ENCODE assay signal across 9 cellular contexts in the genomic region with DNA sequence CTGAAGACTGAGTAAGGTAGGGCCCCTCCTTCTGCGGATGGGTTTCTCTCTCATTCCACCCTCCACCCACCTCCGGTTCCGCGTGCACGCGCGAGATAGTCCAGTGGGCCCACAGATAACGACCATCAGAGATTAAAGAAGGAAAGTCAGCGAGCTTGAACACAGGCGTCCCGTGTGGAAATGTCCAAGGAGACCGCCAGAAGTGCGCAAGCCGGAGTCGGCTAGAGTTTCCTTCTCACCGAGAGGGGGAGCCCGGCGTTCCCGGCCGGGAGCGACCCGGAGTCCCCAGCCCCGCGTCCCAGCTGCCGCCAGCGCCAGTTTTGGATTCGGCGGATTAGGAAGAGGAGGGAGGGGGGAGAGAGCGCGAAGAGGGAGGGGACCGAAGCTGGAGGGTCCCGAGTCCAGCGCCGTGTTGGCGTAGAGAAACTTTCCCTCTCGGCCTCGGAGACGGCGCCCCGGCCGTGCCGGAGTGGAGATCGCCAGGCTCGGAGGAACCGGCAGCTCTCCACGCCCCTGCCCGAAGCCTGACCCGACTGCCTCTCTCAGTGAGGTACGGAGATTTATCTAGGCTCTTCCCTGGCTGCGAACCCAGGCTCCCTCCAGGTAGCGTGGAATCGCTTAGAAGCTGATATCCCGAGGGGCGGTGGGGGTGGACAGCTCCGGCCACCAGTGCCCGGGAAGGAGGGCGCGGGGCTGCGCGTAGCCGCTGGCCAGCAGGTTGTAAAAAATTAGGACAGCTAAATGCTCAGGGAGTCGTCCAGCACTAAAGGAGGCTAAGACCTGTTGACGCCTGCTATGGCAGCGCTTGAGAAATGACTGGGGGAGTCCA. TPM values are rescaled to one million over a fixed set of nuclear protein-coding genes. Genes with fewer than 3 reads are reported as not detected.
DNase-seq lines count a peak whose midpoint lies in the region; ATAC-seq, FAIRE-seq and TF ChIP-seq lines count a peak whose summit lies in the region.
"Had no signal": no experiment of that assay in that cellular context is flagged by ENCODE, and none has a peak within 500 bp of the region (broad histone marks: within the 10 kb centered on the region; RNA-seq: fewer than 3 reads in every experiment).

A gene with protein sequence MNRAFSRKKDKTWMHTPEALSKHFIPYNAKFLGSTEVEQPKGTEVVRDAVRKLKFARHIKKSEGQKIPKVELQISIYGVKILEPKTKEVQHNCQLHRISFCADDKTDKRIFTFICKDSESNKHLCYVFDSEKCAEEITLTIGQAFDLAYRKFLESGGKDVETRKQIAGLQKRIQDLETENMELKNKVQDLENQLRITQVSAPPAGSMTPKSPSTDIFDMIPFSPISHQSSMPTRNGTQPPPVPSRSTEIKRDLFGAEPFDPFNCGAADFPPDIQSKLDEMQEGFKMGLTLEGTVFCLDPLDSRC (plus strand): TSS at position 258 of the 829 bp plus-strand sequence. CDS start 185,829 bp downstream, outside the sequence.

- FAIRE-seq in HepG2 (lab: Jason Lieb, UNC), result no peak

- no peaks in the 10 kb centered on the region for H3K36me3 ChIP-seq in SK-N-SH (replicated peaks in 1 of 2; ENCODE audit: control insufficient read depth in 1 of 2, insufficient read depth in 2 of 2, low read length in 1 of 2)
- no peaks in the 10 kb centered on the region for H3K36me3 ChIP-seq in ectodermal cell (ENCODE audit: control insufficient read depth, insufficient read depth, low read length)
- no peaks in the 10 kb centered on the region for H3K36me3 ChIP-seq in HepG2 (replicated peaks in 1 of 2; ENCODE audit: control insufficient read depth in 1 of 2, insufficient read depth in 2 of 2, low read length in 2 of 2)
- no peaks in the 10 kb centered on the region for H3K36me3 ChIP-seq in subcutaneous abdominal adipose tissue (ENCODE audit: control insufficient read depth in 5 of 5, insufficient read depth in 5 of 5, low read length in 5 of 5)

- H3K4me2 ChIP-seq in SK-N-SH, result peak within 1 kb of the TSS; percentile 90
- peak within 1 kb of the TSS; percentile 80 for H3K4me2 ChIP-seq in HepG2 (ENCODE audit: low read depth, low read length)

- CTCF ChIA-PET in SK-N-SH (lab: Yijun Ruan, JAX), result interaction anchor here (0.6 to 4.9 kb wide), 36 partner anchors 9 to 1120 kb away, joined by 3 to 36 read pairs (median 4); no protein-coding TSS in a partner anchor
- CTCF ChIA-PET in HepG2 (lab: Yijun Ruan, JAX; ENCODE audit: low intra/inter-chr PET ratio, low total read pairs), result interaction anchor here (1.3 kb wide), 1 partner anchor 78 kb away, joined by 5 read pairs; no protein-coding TSS in a partner anchor

- H3K4me1 ChIP-seq in SK-N-SH (ENCODE audit: control insufficient read depth in 1 of 2, insufficient read depth in 2 of 2, low read depth in 1 of 2, low read length in 1 of 2), result peaks cover 2 to 5% of the 10 kb centered on the region in 2 experiments; a peak in 2 of 4 replicates
- H3K4me1 ChIP-seq in ectodermal cell (ENCODE audit: control insufficient read depth, insufficient read depth, low read length), result no peaks in the 10 kb centered on the region
- peaks cover 13% of the 10 kb centered on the region for H3K4me1 ChIP-seq in HepG2 (ENCODE audit: insufficient read depth, low read length)
- H3K4me1 ChIP-seq in subcutaneous abdominal adipose tissue (ENCODE audit: control insufficient read depth in 5 of 5, insufficient read depth in 5 of 5, low read length in 5 of 5), result peaks cover 0 to 33% (median 30%) of the 10 kb centered on the region in 5 donors

- intact Hi-C loops in HepG2 (cut with micrococcal nuclease; ENCODE audit: unreplicated experiment), result loop anchor here (5.0 kb wide), 1 partner anchor 75 kb away; no protein-coding TSS in a partner anchor

- H2AFZ ChIP-seq in SK-N-SH (ENCODE audit: low read depth) (peak within 1 kb of the TSS; percentile 75), HepG2 (ENCODE audit: low read length) (peak within 1 kb of the TSS; percentile 17)

- WGBS in SK-N-SH (ENCODE audit: low lambda C conversion rate), result 1% methylated on average over 44 of the region's 64 CpGs
- 0% methylated on average over 64 of the region's 64 CpGs for WGBS in ectodermal cell, 2 experiments
- 16% methylated on average over 59 of the region's 64 CpGs for WGBS in HepG2 (ENCODE audit: low lambda C conversion rate)

- H3K4me3 ChIP-seq in SK-N-SH (ENCODE audit: low read depth in 2 of 2, low read length in 1 of 2), result peak within 1 kb of the TSS; percentile 88 to 97
- peak within 1 kb of the TSS; percentile 88 for H3K4me3 ChIP-seq in ectodermal cell (ENCODE audit: insufficient read depth, low read depth, low read length)
- H3K4me3 ChIP-seq in HepG2 (replicated peaks in 1 of 3; ENCODE audit: insufficient read depth in 1 of 3, low read depth in 2 of 3, low read length in 3 of 3), result peak within 1 kb of the TSS; percentile 52 to 70 (median 54)
- peak within 1 kb of the TSS; percentile 89 to 97 (median 91) for H3K4me3 ChIP-seq in subcutaneous abdominal adipose tissue (ENCODE audit: low read depth in 1 of 5, low read length in 5 of 5)

- BruUV-seq in HepG2 (replicated peaks; lab: Mats Ljungman, UMichigan), result no TSS peak

- peaks cover 22% of the 10 kb centered on the region for H3F3A ChIP-seq in SK-N-SH (replicated peaks; ENCODE audit: insufficient read depth)

- TF ChIP-seq CTCF in SK-N-SH (IDR thresholded peaks at IDR 0.05) (peak; percentile 73), HepG2 (CRISPR knock-in tag; IDR thresholded peaks at IDR 0.05) (peak; percentile 71)

- no peaks in the 10 kb centered on the region for H3K27me3 ChIP-seq in SK-N-SH (ENCODE audit: insufficient read depth)
- H3K27me3 ChIP-seq in ectodermal cell (ENCODE audit: control insufficient read depth, insufficient read depth, low read length, poor library complexity, severe bottlenecking), result no peaks in the 10 kb centered on the region
- peaks cover 0 to 28% of the 10 kb centered on the region in 2 experiments; a peak in 4 of 5 replicates for H3K27me3 ChIP-seq in HepG2 (ENCODE audit: control insufficient read depth in 1 of 2, insufficient read depth in 2 of 2, low read length in 2 of 2)
- no peaks in the 10 kb centered on the region for H3K27me3 ChIP-seq in subcutaneous abdominal adipose tissue (ENCODE audit: control insufficient read depth in 5 of 5, insufficient read depth in 4 of 5, low read length in 5 of 5)

- ATAC-seq in HepG2 (peak; percentile 99), GM21390 (IDR thresholded peaks at IDR 0.05; ENCODE audit: unreplicated experiment) (no peak), HG03460 (IDR thresholded peaks at IDR 0.05; ENCODE audit: unreplicated experiment) (no peak)

- H3K9me2 ChIP-seq in SK-N-SH, result no peaks in the 10 kb centered on the region

- H3K27ac ChIP-seq in SK-N-SH (ENCODE audit: low read depth in 2 of 2, low read length in 1 of 2) (peak within 1 kb of the TSS; percentile 88 to 99), ectodermal cell (ENCODE audit: insufficient read depth, low read depth, low read length, poor library complexity, severe bottlenecking) (peak within 1 kb of the TSS; percentile 91), HepG2 (ENCODE audit: extremely low read length, insufficient read depth, low read length) (no peak within 1 kb of the TSS), subcutaneous abdominal adipose tissue (ENCODE audit: low read depth, low read length) (peak within 1 kb of the TSS; percentile 91)

- peak within 1 kb of the TSS; percentile 91 for H3K9ac ChIP-seq in SK-N-SH
- no peak within 1 kb of the TSS for H3K9ac ChIP-seq in HepG2 (ENCODE audit: insufficient read depth, low read depth, low read length)
- peak within 1 kb of the TSS; percentile 44 to 92 (median 84) for H3K9ac ChIP-seq in subcutaneous abdominal adipose tissue (ENCODE audit: low read length in 5 of 5)

- TF ChIP-seq RAD21 in SK-N-SH (IDR thresholded peaks at IDR 0.05; ENCODE audit: low read length) (peak; percentile 66), HepG2 (CRISPR knock-in tag; IDR thresholded peaks at IDR 0.05) (0 out of 2 replicates have a peak, but pooled peaks have one; percentile 32)

- TF ChIP-seq EP300 in SK-N-SH (IDR thresholded peaks at IDR 0.05; ENCODE audit: borderline replicate concordance in 1 of 2, low read depth in 1 of 2, low read length in 1 of 2) (no peak; a peak in 1 of 4 replicates), HepG2 (IDR thresholded peaks at IDR 0.05; ENCODE audit: low read depth in 2 of 2, low read length in 2 of 2) (no peak), HepG2 (CRISPR knock-in tag; IDR thresholded peaks at IDR 0.05; ENCODE audit: borderline replicate concordance) (no peak)

- DNase-seq in DMS 273 (lab: John Stamatoyannopoulos, UW; ENCODE audit: unreplicated experiment), result peak; percentile 93
- peak; percentile 39 for DNase-seq in HT-29 (ENCODE audit: low spot score)
- peak; percentile 85 for DNase-seq in SK-N-SH
- DNase-seq in HepG2 (ENCODE audit: low spot score), result peak; percentile 18
- DNase-seq: stimulated activated naive B cell treated with anti-CD40 and anti-IgM and Interleukin-4, amounts not matched to agents 10 μg/mL and 1 μg/mL and 100 μg/mL, for 72 hours had no signal

- in situ Hi-C loops in HepG2 (cut with HindIII; ENCODE audit: extremely low pct_ligation_motif_present, low pct_unique_long_range_greater_than_20kb), result no loop called here

- H4K20me1 ChIP-seq in SK-N-SH (ENCODE audit: insufficient read depth) (no peaks in the 10 kb centered on the region), HepG2 (ENCODE audit: insufficient read depth, low read length) (no peaks in the 10 kb centered on the region)

- no peak for TF ChIP-seq POLR2A in HepG2 (IDR thresholded peaks at IDR 0.05; ENCODE audit: insufficient read depth in 1 of 2, low read depth in 2 of 2, low read length in 2 of 2)

- H3K79me2 ChIP-seq in SK-N-SH (ENCODE audit: insufficient read depth), result peaks cover 63% of the 10 kb centered on the region
- no peaks in the 10 kb centered on the region for H3K79me2 ChIP-seq in HepG2 (ENCODE audit: insufficient read depth, low read length)

- H3K9me3 ChIP-seq in SK-N-SH (no peaks in the 10 kb centered on the region), ectodermal cell (ENCODE audit: control insufficient read depth, low read length) (no peaks in the 10 kb centered on the region), HepG2 (ENCODE audit: low read length) (no peaks in the 10 kb centered on the region), subcutaneous abdominal adipose tissue (ENCODE audit: control insufficient read depth in 5 of 5, low read length in 5 of 5) (no peaks in the 10 kb centered on the region)

- POLR2A ChIA-PET in SK-N-SH (lab: Yijun Ruan, JAX), result interaction anchor here (0.6 to 4.1 kb wide), 16 partner anchors 9 to 783 kb away, joined by 3 to 27 read pairs (median 4); no protein-coding TSS in a partner anchor
- POLR2A ChIA-PET in HepG2 (lab: Yijun Ruan, JAX), result no interaction called here

RNA-seq across cellular contexts. Expression of the gene that starts here (rescaled TPM):
- total RNA-seq in HT-29 (2014; rRNA removed; shearing (Covaris generic)), result 7.8 and 9.2 TPM in 2 replicates
- polyA plus RNA-seq in SK-N-SH (2012; rRNA removed) (33.8 and 35.0 TPM in 2 replicates), HepG2 (2011; rRNA removed) (0.05 and 0.15 TPM in 2 replicates)
- 41.0 and 47.1 TPM in 2 replicates for polyA plus RNA-seq in SK-N-SH (2012; cell fraction: cytosol; rRNA removed)
- 29.7 and 32.6 TPM in 2 replicates for polyA plus RNA-seq in SK-N-SH (2012; cell fraction: nucleus; rRNA removed)
- 88.3 TPM for polyA plus RNA-seq in ectodermal cell (2013, experiment 1 of 4)
- 96.1 TPM for polyA plus RNA-seq in ectodermal cell (2013, experiment 2 of 4)
- 85.3 TPM for polyA plus RNA-seq in ectodermal cell (2013, experiment 3 of 4)
- 98.1 TPM for polyA plus RNA-seq in ectodermal cell (2013, experiment 4 of 4)
- not detected in 2 replicates for total RNA-seq in HepG2 (2016; rRNA removed; fragmentation: Illumina TruSeq; extraction: Trizol)
- not detected in 2 replicates for total RNA-seq in HepG2 (2016; cell fraction: cytosol; rRNA removed; fragmentation: Illumina TruSeq; extraction: Trizol; ENCODE audit: low read depth)
- total RNA-seq in HepG2 (2016; cell fraction: insoluble cytoplasmic fraction; rRNA removed; fragmentation: Illumina TruSeq; extraction: Trizol), result not detected in 2 replicates
- total RNA-seq in HepG2 (2016; cell fraction: membrane; rRNA removed; fragmentation: Illumina TruSeq; extraction: Trizol), result not detected in 2 replicates
- not detected in 2 replicates for total RNA-seq in HepG2 (2016; cell fraction: nucleus; rRNA removed; fragmentation: Illumina TruSeq; extraction: Trizol)
- 0.05 TPM in 2 replicates for polyA plus RNA-seq in HepG2 (2011; cell fraction: cytosol; rRNA removed)
- polyA plus RNA-seq in HepG2 (2011; cell fraction: nucleus; rRNA removed), result 0.12 TPM in 1 of 2 replicates, not detected in the other
- polyA plus RNA-seq in HepG2 (2012), result not detected in 2 replicates
- not detected in 2 replicates for polyA plus RNA-seq in HepG2 (2016; cell fraction: cytosol; fragmentation: Illumina TruSeq; extraction: Trizol; ENCODE audit: low read depth)
- polyA plus RNA-seq in HepG2 (2016; cell fraction: insoluble cytoplasmic fraction; fragmentation: Illumina TruSeq; extraction: Trizol; ENCODE audit: low read depth), result 0.16 TPM in 1 of 2 replicates, not detected in the other
- polyA plus RNA-seq in HepG2 (2016; cell fraction: membrane; fragmentation: Illumina TruSeq; extraction: Trizol; ENCODE audit: low read depth), result not detected in 2 replicates
- polyA plus RNA-seq in HepG2 (2016; cell fraction: nucleus; fragmentation: Illumina TruSeq; extraction: Trizol; ENCODE audit: insufficient read depth, low read depth), result not detected in 2 replicates
- polyA minus RNA-seq in HepG2 (2011; rRNA and poly(A)+ RNA removed; ENCODE audit: low replicate concordance), result 0.58 TPM in 1 of 2 replicates, not detected in the other
- polyA minus RNA-seq in HepG2 (2011; cell fraction: cytosol; rRNA and poly(A)+ RNA removed), result not detected in 2 replicates
- polyA minus RNA-seq in HepG2 (2011; cell fraction: nucleus; rRNA and poly(A)+ RNA removed), result 0.26 TPM in 1 of 2 replicates, not detected in the other

Comparison
In these comparisons a context has a peak if more than half of its experiments do, and no peak if none do; other contexts are left out.
1. RNA of the gene that starts here (polyA plus RNA-seq): 29.7 to 47.1 TPM in SK-N-SH; 0.05 to 0.16 TPM in HepG2; every median in the first group is over 10 times any median in the second.
2. Peak in DNase-seq, ATAC-seq, H3K4me3 ChIP-seq and H3K4me2 ChIP-seq in HepG2; RNA of the gene not detected or under 1 TPM.
3. DNase-seq: peak in every context shown above with its lines; median percentile 93 in DMS 273; 85 in SK-N-SH; 39 in HT-29; 18 in HepG2.
4. Peak in every context shown above with its lines, with median percentiles within 50 percentile points of each other: H3K4me3 ChIP-seq.